Comparison of ENCODE assay signal across 1 cellular context in the genomic region with DNA sequence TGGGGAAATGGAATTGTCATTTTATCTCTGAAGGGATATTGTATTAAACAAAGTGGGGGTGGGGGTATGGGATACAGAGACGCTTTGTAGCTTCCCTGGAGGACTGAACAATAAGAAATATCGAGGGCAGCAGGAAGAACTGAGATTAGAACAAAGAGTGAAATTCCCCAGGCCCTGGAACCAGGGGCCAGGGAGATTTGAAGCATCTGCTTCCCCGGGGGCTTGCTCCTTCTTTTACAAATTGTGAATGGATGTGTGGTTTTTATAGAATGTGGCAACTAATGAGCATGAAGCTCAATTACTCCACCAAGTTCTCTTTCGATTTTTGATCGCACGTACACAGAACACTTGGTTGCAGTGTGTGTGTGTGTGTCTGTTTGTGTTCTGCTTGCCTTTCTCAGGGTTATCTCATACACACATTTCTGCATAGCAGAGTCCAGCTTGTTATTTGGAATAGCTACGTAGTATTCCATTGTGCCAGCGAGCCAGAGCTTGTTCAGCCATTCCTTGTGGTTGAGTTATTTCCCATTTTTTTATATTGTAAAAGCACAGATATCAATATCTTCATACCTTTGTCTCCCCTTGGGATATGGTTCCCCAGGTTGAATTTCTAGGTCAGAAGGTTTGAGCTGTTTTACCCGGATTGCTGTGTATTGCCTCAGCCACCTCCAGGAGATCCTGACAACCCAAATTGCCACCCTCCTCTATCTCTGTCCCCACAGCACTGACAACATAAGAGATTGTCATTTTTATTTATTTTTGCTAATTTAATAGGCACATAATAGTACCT.
TF ChIP-seq lines count a peak whose summit lies in the region.

No MANE protein-coding gene starts in this region.

TF ChIP-seq in neural cell, 6 proteins besides CTCF, POLR2A, EP300 and RAD21 (continued from another document):
- TF ChIP-seq, protein P1, sequence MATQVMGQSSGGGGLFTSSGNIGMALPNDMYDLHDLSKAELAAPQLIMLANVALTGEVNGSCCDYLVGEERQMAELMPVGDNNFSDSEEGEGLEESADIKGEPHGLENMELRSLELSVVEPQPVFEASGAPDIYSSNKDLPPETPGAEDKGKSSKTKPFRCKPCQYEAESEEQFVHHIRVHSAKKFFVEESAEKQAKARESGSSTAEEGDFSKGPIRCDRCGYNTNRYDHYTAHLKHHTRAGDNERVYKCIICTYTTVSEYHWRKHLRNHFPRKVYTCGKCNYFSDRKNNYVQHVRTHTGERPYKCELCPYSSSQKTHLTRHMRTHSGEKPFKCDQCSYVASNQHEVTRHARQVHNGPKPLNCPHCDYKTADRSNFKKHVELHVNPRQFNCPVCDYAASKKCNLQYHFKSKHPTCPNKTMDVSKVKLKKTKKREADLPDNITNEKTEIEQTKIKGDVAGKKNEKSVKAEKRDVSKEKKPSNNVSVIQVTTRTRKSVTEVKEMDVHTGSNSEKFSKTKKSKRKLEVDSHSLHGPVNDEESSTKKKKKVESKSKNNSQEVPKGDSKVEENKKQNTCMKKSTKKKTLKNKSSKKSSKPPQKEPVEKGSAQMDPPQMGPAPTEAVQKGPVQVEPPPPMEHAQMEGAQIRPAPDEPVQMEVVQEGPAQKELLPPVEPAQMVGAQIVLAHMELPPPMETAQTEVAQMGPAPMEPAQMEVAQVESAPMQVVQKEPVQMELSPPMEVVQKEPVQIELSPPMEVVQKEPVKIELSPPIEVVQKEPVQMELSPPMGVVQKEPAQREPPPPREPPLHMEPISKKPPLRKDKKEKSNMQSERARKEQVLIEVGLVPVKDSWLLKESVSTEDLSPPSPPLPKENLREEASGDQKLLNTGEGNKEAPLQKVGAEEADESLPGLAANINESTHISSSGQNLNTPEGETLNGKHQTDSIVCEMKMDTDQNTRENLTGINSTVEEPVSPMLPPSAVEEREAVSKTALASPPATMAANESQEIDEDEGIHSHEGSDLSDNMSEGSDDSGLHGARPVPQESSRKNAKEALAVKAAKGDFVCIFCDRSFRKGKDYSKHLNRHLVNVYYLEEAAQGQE (IDR thresholded peaks at IDR 0.05; ENCODE audit: borderline replicate concordance), result no peak
- TF ChIP-seq POLR2AphosphoS5 (IDR thresholded peaks at IDR 0.05) (no peak), MXI1 (conservative IDR thresholded peaks at IDR 0.05; ENCODE audit: poor library complexity, severe bottlenecking) (no peak)
